Comparison of ENCODE assay signal across 18 cellular contexts in genomic region chr19:17127671-17128070, GRCh38. TPM values are rescaled to one million over a fixed set of nuclear protein-coding genes. Genes with fewer than 3 reads are reported as not detected.
DNase-seq lines count a peak whose midpoint lies in the region; ATAC-seq and TF ChIP-seq lines count a peak whose summit lies in the region.
"Had no signal": no experiment of that assay in that cellular context is flagged by ENCODE, and none has a peak within 500 bp of the region (broad histone marks: within the 10 kb centered on the region; RNA-seq: fewer than 3 reads in every experiment).

No MANE protein-coding gene starts in this region.

- no peaks in the 10 kb centered on the region for H3K27me3 ChIP-seq in BLaER1
- H3K27me3 ChIP-seq in left ventricle myocardium inferior (ENCODE audit: low read depth): no peaks in the 10 kb centered on the region
- H3K27me3 ChIP-seq: sigmoid colon had no signal

- no peaks in the 10 kb centered on the region for H4K20me1 ChIP-seq in BLaER1

- H3K4me3 ChIP-seq in BLaER1: no peak overlapping the region
- H3K4me3 ChIP-seq in left ventricle myocardium inferior: no peak overlapping the region
- H3K4me3 ChIP-seq: GM23338, sigmoid colon, SK-N-MC had no signal

- ATAC-seq in activated CD8-positive, alpha-beta T cell treated with anti-CD3 and anti-CD28 coated beads for 36 hours: no peak
- ATAC-seq in memory B cell (ENCODE audit: low read depth): no peak
- no peak for ATAC-seq in HG03460 (IDR thresholded peaks at IDR 0.05; ENCODE audit: unreplicated experiment)
- ATAC-seq in HG03571 (IDR thresholded peaks at IDR 0.05; ENCODE audit: unreplicated experiment): no peak
- ATAC-seq: GM23338 had no signal

- peak; percentile 90 for DNase-seq in G401 (ENCODE audit: low spot score)
- no peak for DNase-seq in activated CD8-positive, alpha-beta T cell treated with anti-CD3 and anti-CD28 coated beads for 36 hours
- no peak for DNase-seq in memory B cell (ENCODE audit: low spot score in 2 of 2)
- no peak for DNase-seq in left ventricle myocardium inferior
- DNase-seq in GM10248 (ENCODE audit: extremely low spot score): no peak
- DNase-seq: amniotic stem cell; DND-41; foreskin melanocyte; mammary epithelial cell; NCI-H1092 treated with DMSO at 0.1 percent for 48 hours; sigmoid colon; stimulated activated CD4-positive, alpha-beta T cell treated with anti-CD3 and anti-CD28 coated beads, Interleukin-2, amount 100 ng/mL, for 48 hours; stimulated activated CD8-positive, alpha-beta memory T cell treated with anti-CD3 and anti-CD28 coated beads, Interleukin-4, amount 100 ng/mL, for 48 hours had no signal

- POLR2A ChIA-PET in activated CD8-positive, alpha-beta T cell treated with anti-CD3 and anti-CD28 coated beads for 36 hours (lab: Charles Lee): interaction anchor here (0.6 to 0.8 kb wide), 3 partner anchors 28 to 53 kb away, joined by 3 read pairs; no protein-coding TSS in a partner anchor
- POLR2A ChIA-PET in GM10248 (lab: Yijun Ruan, JAX): interaction anchor here (0.7 kb wide), 1 partner anchor 54 kb away, joined by 5 read pairs; no protein-coding TSS in a partner anchor

- CTCF ChIA-PET in activated CD8-positive, alpha-beta T cell treated with anti-CD3 and anti-CD28 coated beads for 36 hours (lab: Charles Lee): no interaction called here
- CTCF ChIA-PET in GM10248 (lab: Yijun Ruan, JAX): no interaction called here

- peaks cover 78% of the 10 kb centered on the region for H3K4me1 ChIP-seq in BLaER1
- H3K4me1 ChIP-seq in left ventricle myocardium inferior: peaks cover 19% of the 10 kb centered on the region

- H3K36me3 ChIP-seq in BLaER1 (peaks cover 44% of the 10 kb centered on the region), left ventricle myocardium inferior (no peaks in the 10 kb centered on the region)
- H3K36me3 ChIP-seq: sigmoid colon had no signal

- H3K27ac ChIP-seq in BLaER1: 0 out of 2 replicates have a peak overlapping the region, but pooled peaks have one; percentile 30
- no peak overlapping the region for H3K27ac ChIP-seq in left ventricle myocardium inferior (replicated peaks)
- H3K27ac ChIP-seq: SK-N-MC had no signal

- H3K9me3 ChIP-seq in BLaER1 (peaks cover 11% of the 10 kb centered on the region), left ventricle myocardium inferior (replicated peaks) (no peaks in the 10 kb centered on the region)
- H3K9me3 ChIP-seq: sigmoid colon had no signal

- no peak overlapping the region for H3K4me2 ChIP-seq in BLaER1
- H3K4me2 ChIP-seq: GM23338 had no signal

- in situ Hi-C loops in G401 (cut with HindIII; ENCODE audit: low sequenced_read_pairs): no loop called here

- TF ChIP-seq CTCF in activated CD8-positive, alpha-beta T cell treated with anti-CD3 and anti-CD28 coated beads for 36 hours (IDR thresholded peaks at IDR 0.05): no peak
- TF ChIP-seq CTCF in left ventricle myocardium inferior (IDR thresholded peaks at IDR 0.05; ENCODE audit: borderline replicate concordance) (no peak), GM10248 (IDR thresholded peaks at IDR 0.05; ENCODE audit: control extremely low read depth, extremely low read depth, low read depth, missing control alignments) (no peak)

- no peaks in the 10 kb centered on the region for H3K9me3 Mint-ChIP-seq in activated CD8-positive, alpha-beta T cell treated with anti-CD3 and anti-CD28 coated beads for 36 hours
- H3K9me3 Mint-ChIP-seq in memory B cell: no peaks in the 10 kb centered on the region
- H3K9me3 Mint-ChIP-seq: GM23338 had no signal

- peaks cover 37% of the 10 kb centered on the region for H3K4me1 Mint-ChIP-seq in activated CD8-positive, alpha-beta T cell treated with anti-CD3 and anti-CD28 coated beads for 36 hours (ENCODE audit: low read depth)
- H3K4me1 Mint-ChIP-seq in memory B cell: peaks cover 34% of the 10 kb centered on the region

- intact Hi-C loops in activated CD8-positive, alpha-beta T cell treated with anti-CD3 and anti-CD28 coated beads for 36 hours (cut with micrococcal nuclease): loop anchor here (5.0 kb wide), 1 partner anchor 35 kb away; no protein-coding TSS in a partner anchor
- intact Hi-C loops in left ventricle myocardium inferior (cut with micrococcal nuclease): no loop called here

- peak overlapping the region; percentile 57 for H3K27ac Mint-ChIP-seq in activated CD8-positive, alpha-beta T cell treated with anti-CD3 and anti-CD28 coated beads for 36 hours
- peak overlapping the region; percentile 70 for H3K27ac Mint-ChIP-seq in memory B cell
- H3K27ac Mint-ChIP-seq: GM23338 had no signal

- no peak overlapping the region for H3K4me3 Mint-ChIP-seq in activated CD8-positive, alpha-beta T cell treated with anti-CD3 and anti-CD28 coated beads for 36 hours
- H3K4me3 Mint-ChIP-seq in memory B cell: peak overlapping the region; percentile 39
- H3K4me3 Mint-ChIP-seq: GM23338 had no signal

- H3K9ac ChIP-seq in BLaER1: no peak overlapping the region

- H3K36me3 Mint-ChIP-seq in activated CD8-positive, alpha-beta T cell treated with anti-CD3 and anti-CD28 coated beads for 36 hours (ENCODE audit: low read depth): peaks cover 20% of the 10 kb centered on the region
- H3K36me3 Mint-ChIP-seq in memory B cell: peaks cover 8% of the 10 kb centered on the region

- no peaks in the 10 kb centered on the region for H3K27me3 Mint-ChIP-seq in activated CD8-positive, alpha-beta T cell treated with anti-CD3 and anti-CD28 coated beads for 36 hours
- no peaks in the 10 kb centered on the region for H3K27me3 Mint-ChIP-seq in memory B cell

RNA-seq across cellular contexts. Expression of gene MYO9B, which starts 52.1 kb away (rescaled TPM):
- total RNA-seq in G401 (2014; rRNA removed; shearing (Covaris generic)): 22.0 and 24.4 TPM in 2 replicates
- 100 to 1,000 TPM; 111 to 112 TPM for total RNA-seq in activated CD8-positive, alpha-beta T cell treated with anti-CD3 and anti-CD28 coated beads for 36 hours
- total RNA-seq in left ventricle myocardium inferior: 30.7 TPM

RNA-seq across cellular contexts. Expression of gene HAUS8, which starts 52.4 kb away (rescaled TPM):
- 8.9 and 16.1 TPM in 2 replicates for total RNA-seq in G401 (2014; rRNA removed; shearing (Covaris generic))
- 10 to 100 TPM; 40.7 to 41.9 TPM for total RNA-seq in activated CD8-positive, alpha-beta T cell treated with anti-CD3 and anti-CD28 coated beads for 36 hours
- total RNA-seq in left ventricle myocardium inferior: 3.5 TPM
